11 cellular contexts compared by ENCODE assay signal in the genomic region with DNA sequence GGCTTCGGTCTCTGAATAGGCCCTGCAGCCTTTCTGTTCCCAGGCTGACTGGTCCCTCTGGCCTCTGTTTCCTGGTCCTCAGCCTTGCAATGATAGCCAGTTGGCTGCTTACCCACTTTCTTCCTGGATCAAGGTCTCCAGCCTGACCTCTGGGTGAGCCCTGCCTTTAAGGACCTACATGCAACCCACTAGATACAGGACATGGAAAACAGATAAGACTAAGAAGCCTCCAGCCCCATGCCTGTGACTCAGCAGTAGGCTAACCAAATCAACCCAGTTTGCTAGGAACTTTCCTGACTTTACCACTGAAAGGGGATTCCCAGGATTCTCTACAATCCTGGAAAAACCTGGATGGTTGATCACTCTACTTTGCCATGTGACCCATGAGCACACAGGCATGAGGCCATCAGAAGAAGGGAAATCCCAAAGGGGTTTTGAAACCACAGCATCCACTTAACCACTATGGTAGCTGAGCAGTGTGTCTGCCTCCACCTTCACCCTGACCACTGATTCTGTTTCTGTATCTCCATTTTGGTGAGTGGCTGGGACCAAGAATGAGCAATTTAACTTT.
DNase-seq lines count a peak whose midpoint lies in the region; ATAC-seq and TF ChIP-seq lines count a peak whose summit lies in the region.
"Had no signal": no experiment of that assay in that cellular context is flagged by ENCODE, and none has a peak within 500 bp of the region (broad histone marks: within the 10 kb centered on the region; RNA-seq: fewer than 3 reads in every experiment).

No MANE protein-coding gene starts in this region.

- H3K27ac ChIP-seq in colonic mucosa: no peak overlapping the region
- H3K27ac ChIP-seq in WERI-Rb-1: no peak overlapping the region

- no peak for TF ChIP-seq CTCF in colonic mucosa (IDR thresholded peaks at IDR 0.05)
- TF ChIP-seq CTCF in WERI-Rb-1 (IDR thresholded peaks at IDR 0.05; ENCODE audit: low read depth, low read length): no peak

- DNase-seq in Right ventricle myocardium inferior (ENCODE audit: missing footprints) (no peak), cardiac septum (ENCODE audit: low spot score) (no peak), left cardiac atrium (peak; percentile 54), colonic mucosa (no peak), WERI-Rb-1 (no peak)
- DNase-seq in T-helper 2 cell treated with Interferon-gamma antibody and Interleukin-4, amounts not matched to agents 5 μg/mL and 100 μg/mL, for 36 hours (ENCODE audit: low spot score): peak; percentile 17
- DNase-seq in effector CD4-positive, alpha-beta T cell: no peak
- DNase-seq: activated naive CD4-positive, alpha-beta T cell treated with anti-CD3 and anti-CD28 coated beads, Interleukin-2, amount 50 U/mL, for 16 hours; SHP77 had no signal

- H3K4me1 Mint-ChIP-seq in T-helper 2 cell treated with Interferon-gamma antibody and Interleukin-4, amounts not matched to agents 5 μg/mL and 100 μg/mL, for 36 hours (ENCODE audit: low read depth): peaks cover 11% of the 10 kb centered on the region

- H3K36me3 Mint-ChIP-seq in T-helper 2 cell treated with Interferon-gamma antibody and Interleukin-4, amounts not matched to agents 5 μg/mL and 100 μg/mL, for 36 hours (ENCODE audit: low read depth): no peaks in the 10 kb centered on the region
- H3K36me3 Mint-ChIP-seq: IgD-negative memory B cell had no signal

- no peaks in the 10 kb centered on the region for H3K9me3 Mint-ChIP-seq in T-helper 2 cell treated with Interferon-gamma antibody and Interleukin-4, amounts not matched to agents 5 μg/mL and 100 μg/mL, for 36 hours
- H3K9me3 Mint-ChIP-seq: IgD-negative memory B cell had no signal

- ATAC-seq in Right ventricle myocardium inferior: peak; percentile 64
- peak; percentile 21 to 64 for ATAC-seq in left cardiac atrium
- ATAC-seq in HG03175 (IDR thresholded peaks at IDR 0.05; ENCODE audit: unreplicated experiment): no peak

- H3K36me3 ChIP-seq in colonic mucosa: no peaks in the 10 kb centered on the region
- no peaks in the 10 kb centered on the region for H3K36me3 ChIP-seq in WERI-Rb-1

- no peak overlapping the region for H3K4me3 Mint-ChIP-seq in T-helper 2 cell treated with Interferon-gamma antibody and Interleukin-4, amounts not matched to agents 5 μg/mL and 100 μg/mL, for 36 hours
- H3K4me3 Mint-ChIP-seq: IgD-negative memory B cell had no signal

- intact Hi-C loops in Right ventricle myocardium inferior (cut with DNase I): loop anchor here (10.0 kb wide), 1 partner anchor 183 kb away; no protein-coding TSS in a partner anchor
- intact Hi-C loops in cardiac septum (cut with DNase I): loop anchor here (5.0 to 10.0 kb wide), 2 partner anchors 137 to 185 kb away; no protein-coding TSS in a partner anchor
- intact Hi-C loops in left cardiac atrium (cut with DNase I): no loop called here
- intact Hi-C loops in colonic mucosa (cut with DNase I): no loop called here

- peaks cover 3% of the 10 kb centered on the region for H3K4me1 ChIP-seq in colonic mucosa

- no peaks in the 10 kb centered on the region for H3K9me3 ChIP-seq in colonic mucosa
- H3K9me3 ChIP-seq in WERI-Rb-1 (ENCODE audit: severe bottlenecking): no peaks in the 10 kb centered on the region

- no peak overlapping the region for H3K4me3 ChIP-seq in colonic mucosa
- no peak overlapping the region for H3K4me3 ChIP-seq in WERI-Rb-1 (ENCODE audit: low read depth, low read length)

- H3K27me3 ChIP-seq in colonic mucosa (no peaks in the 10 kb centered on the region), WERI-Rb-1 (ENCODE audit: insufficient read depth, low read depth, severe bottlenecking) (no peaks in the 10 kb centered on the region)

- H3K9ac ChIP-seq in colonic mucosa (ENCODE audit: low read depth in 2 of 2, low read length in 2 of 2): no peak overlapping the region

- H3K27me3 Mint-ChIP-seq in T-helper 2 cell treated with Interferon-gamma antibody and Interleukin-4, amounts not matched to agents 5 μg/mL and 100 μg/mL, for 36 hours (ENCODE audit: low read depth): no peaks in the 10 kb centered on the region
- H3K27me3 Mint-ChIP-seq: IgD-negative memory B cell had no signal

- no peak overlapping the region for H3K27ac Mint-ChIP-seq in T-helper 2 cell treated with Interferon-gamma antibody and Interleukin-4, amounts not matched to agents 5 μg/mL and 100 μg/mL, for 36 hours
- H3K27ac Mint-ChIP-seq: IgD-negative memory B cell had no signal

Comparison
In these comparisons a context has a peak if more than half of its experiments do, and no peak if none do; other contexts are left out.
1. DNase-seq: peak in T-helper 2 cell treated with Interferon-gamma antibody and Interleukin-4, amounts not matched to agents 5 μg/mL and 100 μg/mL, for 36 hours (single experiment) and left cardiac atrium (single experiment); none in Right ventricle myocardium inferior (single experiment), cardiac septum (single experiment), effector CD4-positive, alpha-beta T cell (single experiment), colonic mucosa (single experiment) and WERI-Rb-1 (single experiment).
2. intact Hi-C loops: an anchor here in Right ventricle myocardium inferior (10.0 kb wide) and cardiac septum (5.0 to 10.0 kb wide); none called in left cardiac atrium and colonic mucosa.